In genomic region chr12:120132863-120133385, GRCh38 we compare ENCODE assay signal across 10 cellular contexts. TPM values are rescaled to one million over a fixed set of nuclear protein-coding genes. Genes with fewer than 3 reads are reported as not detected.
DNase-seq lines count a peak whose midpoint lies in the region; ATAC-seq and TF ChIP-seq lines count a peak whose summit lies in the region.
"Had no signal": no experiment of that assay in that cellular context is flagged by ENCODE, and none has a peak within 500 bp of the region (broad histone marks: within the 10 kb centered on the region; RNA-seq: fewer than 3 reads in every experiment).

No MANE protein-coding gene starts in this region.

- DNase-seq in GM10248 (ENCODE audit: extremely low spot score) (peak; percentile 78), GM19240 (ENCODE audit: insufficient read length, low spot score) (peak; percentile 66), NAMALWA (ENCODE audit: low spot score) (peak; percentile 94), NCI-H1417 (lab: John Stamatoyannopoulos, UW) (no peak), NCI-H1436 treated with DMSO at 0.1 percent for 48 hours (lab: John Stamatoyannopoulos, UW) (no peak), DMS53 (lab: John Stamatoyannopoulos, UW) (no peak), H4 (ENCODE audit: low spot score) (no peak)
- DNase-seq: activated CD4-positive, alpha-beta T cell treated with anti-CD3 and anti-CD28 coated beads for 1 hour; NCI-H226 had no signal

- CTCF ChIA-PET in GM10248 (lab: Yijun Ruan, JAX): interaction anchor here (1.1 to 2.8 kb wide), 5 partner anchors 10 to 46 kb away, joined by 3 to 14 read pairs (median 11); no protein-coding TSS in a partner anchor

- peak; percentile 84 for ATAC-seq in HG02870 (IDR thresholded peaks at IDR 0.05; ENCODE audit: unreplicated experiment)

- TF ChIP-seq CTCF in GM10248 (IDR thresholded peaks at IDR 0.05; ENCODE audit: control extremely low read depth, extremely low read depth, low read depth, missing control alignments): no peak

- POLR2A ChIA-PET in GM10248 (lab: Yijun Ruan, JAX): interaction anchor here (0.8 to 3.2 kb wide), 4 partner anchors 11 to 159 kb away, joined by 4 to 11 read pairs (median 8); partner anchors contain the start of genes RAB35, RNU4-2 and RPLP0

RNA-seq across cellular contexts. Expression of gene RAB35, which starts 16.4 kb away (rescaled TPM):
- total RNA-seq in H4 (2014; rRNA removed; shearing (Covaris generic)): 17.7 and 23.2 TPM in 2 replicates

Comparison
In these comparisons a context has a peak if more than half of its experiments do, and no peak if none do; other contexts are left out.
1. DNase-seq: peak in GM10248 (single experiment), GM19240 (single experiment) and NAMALWA (single experiment); none in NCI-H1417 (0 of 3), NCI-H1436 treated with DMSO at 0.1 percent for 48 hours (single experiment), DMS53 (single experiment) and H4 (single experiment).